ENCODE assay signal across 18 cellular contexts in genomic region chr20:37686762-37687477, GRCh38. TPM values are rescaled to one million over a fixed set of nuclear protein-coding genes. Genes with fewer than 3 reads are reported as not detected.
DNase-seq lines count a peak whose midpoint lies in the region; ATAC-seq and TF ChIP-seq lines count a peak whose summit lies in the region.
"Had no signal": no experiment of that assay in that cellular context is flagged by ENCODE, and none has a peak within 500 bp of the region (broad histone marks: within the 10 kb centered on the region; RNA-seq: fewer than 3 reads in every experiment).

No MANE protein-coding gene starts in this region.

- H3K4me3 ChIP-seq in foreskin fibroblast (ENCODE audit: low read depth in 1 of 2, low read length in 2 of 2), result no peak overlapping the region
- no peak overlapping the region for H3K4me3 ChIP-seq in SJCRH30
- H3K4me3 ChIP-seq: GM23338, transverse colon had no signal

- peak; percentile 92 to 93 for ATAC-seq in activated T-cell treated with anti-CD3 and anti-CD28 coated beads, Interleukin-2, amount 50 U/mL, for 72 hours (replicated peaks in 1 of 2)
- ATAC-seq in stimulated activated memory B cell treated with anti-CD40 and anti-IgM and Interleukin-4, amounts not matched to agents 10 μg/mL and 1 μg/mL and 100 μg/mL, for 72 hours, result no peak
- ATAC-seq: GM23338 had no signal

- peaks cover 7% of the 10 kb centered on the region for H3K27me3 ChIP-seq in SJCRH30
- H3K27me3 ChIP-seq: BE2C had no signal

- H3K36me3 Mint-ChIP-seq in activated T-cell treated with anti-CD3 and anti-CD28 coated beads, Interleukin-2, amount 50 U/mL, for 72 hours (ENCODE audit: insufficient read depth in 2 of 2), result no peaks in the 10 kb centered on the region
- H3K36me3 Mint-ChIP-seq in stimulated activated memory B cell treated with anti-CD40 and anti-IgM and Interleukin-4, amounts not matched to agents 10 μg/mL and 1 μg/mL and 100 μg/mL, for 72 hours, result no peaks in the 10 kb centered on the region
- H3K36me3 Mint-ChIP-seq: naive B cell had no signal

- no peak for TF ChIP-seq CTCF in foreskin fibroblast (IDR thresholded peaks at IDR 0.05; ENCODE audit: low read depth, low read length)

- H3K4me1 Mint-ChIP-seq in activated T-cell treated with anti-CD3 and anti-CD28 coated beads, Interleukin-2, amount 50 U/mL, for 72 hours (ENCODE audit: low read depth), result peaks cover 24% of the 10 kb centered on the region
- H3K4me1 Mint-ChIP-seq in stimulated activated memory B cell treated with anti-CD40 and anti-IgM and Interleukin-4, amounts not matched to agents 10 μg/mL and 1 μg/mL and 100 μg/mL, for 72 hours, result no peaks in the 10 kb centered on the region
- H3K4me1 Mint-ChIP-seq: naive B cell had no signal

- peaks cover 0 to 3% of the 10 kb centered on the region in 2 donors for H3K9me3 Mint-ChIP-seq in activated T-cell treated with anti-CD3 and anti-CD28 coated beads, Interleukin-2, amount 50 U/mL, for 72 hours
- H3K9me3 Mint-ChIP-seq in stimulated activated memory B cell treated with anti-CD40 and anti-IgM and Interleukin-4, amounts not matched to agents 10 μg/mL and 1 μg/mL and 100 μg/mL, for 72 hours, result no peaks in the 10 kb centered on the region
- H3K9me3 Mint-ChIP-seq: GM23338 had no signal

- no peak overlapping the region for H3K27ac ChIP-seq in SJCRH30
- H3K27ac ChIP-seq: transverse colon, VCaP had no signal

- peaks cover 55% of the 10 kb centered on the region for H3K27me3 Mint-ChIP-seq in activated T-cell treated with anti-CD3 and anti-CD28 coated beads, Interleukin-2, amount 50 U/mL, for 72 hours (ENCODE audit: low read depth)
- H3K27me3 Mint-ChIP-seq in stimulated activated memory B cell treated with anti-CD40 and anti-IgM and Interleukin-4, amounts not matched to agents 10 μg/mL and 1 μg/mL and 100 μg/mL, for 72 hours, result peaks cover 22% of the 10 kb centered on the region

- DNase-seq in EH (ENCODE audit: low read depth), result peak; percentile 37
- peak; percentile 51 for DNase-seq in HPDE6-E6E7 (ENCODE audit: extremely low spot score)
- peak; percentile 7 to 10 for DNase-seq in activated T-cell treated with anti-CD3 and anti-CD28 coated beads, Interleukin-2, amount 50 U/mL, for 72 hours
- DNase-seq in foreskin fibroblast, result peak; percentile 52 to 62
- DNase-seq in posterior vena cava (ENCODE audit: low spot score), result no peak
- DNase-seq in SJCRH30, result no peak
- DNase-seq: activated naive CD4-positive, alpha-beta T cell; BE2C; cortex of kidney; islet precursor cell; naive B cell; NCI-H1048; NCI-H2171; NCI-H82; transverse colon had no signal

- H3K9me3 ChIP-seq in SJCRH30 (replicated peaks), result peaks cover 4% of the 10 kb centered on the region; the same call in 1 of the 2 replicates
- H3K9me3 ChIP-seq: BE2C, transverse colon had no signal

- H3K27ac Mint-ChIP-seq in activated T-cell treated with anti-CD3 and anti-CD28 coated beads, Interleukin-2, amount 50 U/mL, for 72 hours, result peak overlapping the region; percentile 34
- H3K27ac Mint-ChIP-seq in stimulated activated memory B cell treated with anti-CD40 and anti-IgM and Interleukin-4, amounts not matched to agents 10 μg/mL and 1 μg/mL and 100 μg/mL, for 72 hours, result no peak overlapping the region
- H3K27ac Mint-ChIP-seq: GM23338, naive B cell had no signal

- no peaks in the 10 kb centered on the region for H3K4me1 ChIP-seq in SJCRH30
- H3K4me1 ChIP-seq: BE2C, transverse colon had no signal

- H3K36me3 ChIP-seq in SJCRH30, result no peaks in the 10 kb centered on the region
- H3K36me3 ChIP-seq: BE2C, transverse colon had no signal

- peak overlapping the region in 1 of 2 donors; percentile 30 for H3K4me3 Mint-ChIP-seq in activated T-cell treated with anti-CD3 and anti-CD28 coated beads, Interleukin-2, amount 50 U/mL, for 72 hours
- no peak overlapping the region for H3K4me3 Mint-ChIP-seq in stimulated activated memory B cell treated with anti-CD40 and anti-IgM and Interleukin-4, amounts not matched to agents 10 μg/mL and 1 μg/mL and 100 μg/mL, for 72 hours
- H3K4me3 Mint-ChIP-seq: GM23338, naive B cell had no signal

- intact Hi-C loops in posterior vena cava (cut with DNase I), result no loop called here

RNA-seq across cellular contexts. Expression of gene CTNNBL1, which starts 6.9 kb away (rescaled TPM):
- 100 to 1,000 TPM in 1 of 2 donors, 10 to 100 TPM in 1; 65.9 to 102 TPM for total RNA-seq in activated T-cell treated with anti-CD3 and anti-CD28 coated beads, Interleukin-2, amount 50 U/mL, for 72 hours
- 10 to 100 TPM; 44.1 to 54.0 TPM for total RNA-seq in posterior vena cava
- 85.2 and 89.5 TPM in 2 replicates for total RNA-seq in SJCRH30 (2014; rRNA removed; shearing (Covaris generic))

Comparison
In these comparisons a context has a peak if more than half of its experiments do, and no peak if none do; other contexts are left out.
1. DNase-seq: peak in EH (single experiment), HPDE6-E6E7 (single experiment), activated T-cell treated with anti-CD3 and anti-CD28 coated beads, Interleukin-2, amount 50 U/mL, for 72 hours (2 of 2) and foreskin fibroblast (2 of 2); none in posterior vena cava (single experiment) and SJCRH30 (0 of 2).